24 cellular contexts compared by ENCODE assay signal in the genomic region with DNA sequence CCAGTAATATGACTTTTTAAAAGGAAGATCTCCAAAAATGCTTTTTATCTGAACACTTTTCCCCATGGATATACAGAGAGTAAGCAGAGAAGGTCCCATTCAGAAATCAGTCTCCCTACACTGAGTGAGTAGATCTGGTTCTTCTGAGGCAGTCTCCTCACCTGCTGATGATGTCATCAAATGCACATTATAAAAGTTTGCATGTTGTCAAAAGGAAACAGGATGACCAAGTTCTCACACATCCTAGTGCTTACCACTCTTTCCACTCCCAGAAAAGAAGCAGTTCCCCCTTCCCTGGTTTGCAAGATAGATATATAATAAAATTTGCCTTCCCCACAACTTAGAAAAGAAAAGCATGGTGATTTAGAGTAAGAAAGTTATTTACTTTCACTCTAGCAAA.
DNase-seq lines count a peak whose midpoint lies in the region; ATAC-seq, FAIRE-seq and TF ChIP-seq lines count a peak whose summit lies in the region.
"Had no signal": no experiment of that assay in that cellular context is flagged by ENCODE, and none has a peak within 500 bp of the region (broad histone marks: within the 10 kb centered on the region; RNA-seq: fewer than 3 reads in every experiment).

No MANE protein-coding gene starts in this region.

- RAD21 ChIA-PET in GM12878 (lab: Charles Lee; ENCODE audit: unreplicated experiment) = interaction anchor here (1.1 to 1.2 kb wide), 2 partner anchors 8 to 33 kb away, joined by 3 to 4 read pairs; no protein-coding TSS in a partner anchor

- intact Hi-C loops in GM12878 (cut with micrococcal nuclease; ENCODE audit: unreplicated experiment) = no loop called here

- H2AK5ac ChIP-seq in H9 (ENCODE audit: insufficient read length, low read length) = no peak overlapping the region

- H3K4me2 ChIP-seq in GM12878 (ENCODE audit: control insufficient read depth, insufficient read depth) (no peak overlapping the region), H9 (ENCODE audit: insufficient read depth, insufficient read length, low read length) (no peak overlapping the region)
- H3K4me2 ChIP-seq: BLaER1 had no signal

- H4K5ac ChIP-seq in H9 (ENCODE audit: insufficient read length, low read depth, low read length) = no peak overlapping the region

- no peak overlapping the region for H2AFZ ChIP-seq in GM12878 (ENCODE audit: control insufficient read depth, low read depth, low read length)
- no peak overlapping the region for H2AFZ ChIP-seq in H9 (ENCODE audit: low read length)

- H3K79me2 ChIP-seq in GM12878 (ENCODE audit: control insufficient read depth, insufficient read depth, low read length) (no peaks in the 10 kb centered on the region), H9 (ENCODE audit: insufficient read depth, low read length) (no peaks in the 10 kb centered on the region)

- H3K4me1 ChIP-seq in GM12878 (ENCODE audit: control insufficient read depth, insufficient read depth, low read length) (no peaks in the 10 kb centered on the region; the same call in 1 of the 2 replicates), H9 (ENCODE audit: insufficient read depth, low read length) (no peaks in the 10 kb centered on the region)
- H3K4me1 ChIP-seq: SJSA1 had no signal

- no peak overlapping the region for H3K27ac ChIP-seq in GM12878 (ENCODE audit: control insufficient read depth, insufficient read depth)
- H3K27ac ChIP-seq in H9 (ENCODE audit: insufficient read length, low read depth, low read length) = no peak overlapping the region
- H3K27ac ChIP-seq: BLaER1, SJSA1 had no signal

- H2BK15ac ChIP-seq in H9 (ENCODE audit: low read depth, low read length) = no peak overlapping the region

- H3K27me3 ChIP-seq in GM12878 (replicated peaks in 1 of 2; ENCODE audit: control insufficient read depth in 2 of 2, insufficient read depth in 2 of 2, low read length in 1 of 2) = no peaks in the 10 kb centered on the region
- no peaks in the 10 kb centered on the region for H3K27me3 ChIP-seq in H9 (ENCODE audit: insufficient read depth, low read length)
- H3K27me3 ChIP-seq: BLaER1 had no signal

- no peaks in the 10 kb centered on the region for H3K36me3 Mint-ChIP-seq in activated T-cell treated with anti-CD3 and anti-CD28 coated beads, Interleukin-2, amount 50 U/mL, for 72 hours (ENCODE audit: insufficient read depth in 2 of 2)
- no peaks in the 10 kb centered on the region for H3K36me3 Mint-ChIP-seq in H9 (ENCODE audit: insufficient read depth in 1 of 3, low read depth in 3 of 3)
- H3K36me3 Mint-ChIP-seq: CD4-positive, CD25-positive, alpha-beta regulatory T cell; IgD-negative memory B cell had no signal

- H4K91ac ChIP-seq in H9 (ENCODE audit: insufficient read length, low read depth, low read length) = no peak overlapping the region

- peak; percentile 29 to 49 for ATAC-seq in activated T-cell treated with anti-CD3 and anti-CD28 coated beads, Interleukin-2, amount 50 U/mL, for 72 hours (replicated peaks in 1 of 2)
- ATAC-seq in GM19463 (IDR thresholded peaks at IDR 0.05; ENCODE audit: unreplicated experiment) (peak; percentile 29), HG03097 (IDR thresholded peaks at IDR 0.05; ENCODE audit: low FRiP score, unreplicated experiment) (peak; percentile 36), GM12878 (peak; percentile 16; the same call in 1 of the 3 replicates)

- no peak overlapping the region for H3K9ac ChIP-seq in GM12878 (ENCODE audit: control insufficient read depth, insufficient read depth, low read length)
- H3K9ac ChIP-seq in H9 (ENCODE audit: extremely low read depth, insufficient read length, low read length) = no peak overlapping the region
- H3K9ac ChIP-seq: BLaER1 had no signal

- H3K4ac ChIP-seq in H9 (ENCODE audit: low read depth, low read length) = no peak overlapping the region

- TF ChIP-seq EP300 in GM12878 (IDR thresholded peaks at IDR 0.05; ENCODE audit: borderline replicate concordance in 1 of 2, control insufficient read depth in 1 of 2, low read depth in 2 of 2, low read length in 2 of 2) = no peak

- no peak overlapping the region for H3K18ac ChIP-seq in H9 (ENCODE audit: insufficient read length, low read depth, low read length)

- no peaks in the 10 kb centered on the region for H3K36me3 ChIP-seq in GM12878 (ENCODE audit: control insufficient read depth in 2 of 2, insufficient read depth in 2 of 2, low read length in 1 of 2)
- H3K36me3 ChIP-seq: BLaER1, SJSA1 had no signal

- no peak overlapping the region for H3K27ac Mint-ChIP-seq in activated T-cell treated with anti-CD3 and anti-CD28 coated beads, Interleukin-2, amount 50 U/mL, for 72 hours
- no peak overlapping the region for H3K27ac Mint-ChIP-seq in H9
- H3K27ac Mint-ChIP-seq: CD4-positive, CD25-positive, alpha-beta regulatory T cell; IgD-negative memory B cell had no signal

- no peak overlapping the region for H2BK20ac ChIP-seq in H9 (ENCODE audit: low read depth, low read length, poor library complexity, severe bottlenecking)

- H3K4me3 Mint-ChIP-seq in activated T-cell treated with anti-CD3 and anti-CD28 coated beads, Interleukin-2, amount 50 U/mL, for 72 hours = no peak overlapping the region
- no peak overlapping the region for H3K4me3 Mint-ChIP-seq in H9
- H3K4me3 Mint-ChIP-seq: CD4-positive, CD25-positive, alpha-beta regulatory T cell had no signal

- BruUV-seq in GM12878 (replicated peaks; lab: Mats Ljungman, UMichigan) = no TSS peak

- no peak overlapping the region for H3K14ac ChIP-seq in H9 (ENCODE audit: insufficient read depth, low read length)

- SMC1A ChIA-PET in GM12878 (lab: Charles Lee; ENCODE audit: uncharacterized antibody, unreplicated experiment) = interaction anchor here (0.8 to 2.6 kb wide), 6 partner anchors 11 to 86 kb away, joined by 3 to 7 read pairs (median 6); no protein-coding TSS in a partner anchor

- DNase-seq in activated T-cell treated with anti-CD3 and anti-CD28 coated beads, Interleukin-2, amount 50 U/mL, for 72 hours = no peak
- no peak for DNase-seq in activated T-cell treated with anti-CD3 and anti-CD28 coated beads, Interleukin-2, amount 50 U/mL, for 1 hour
- DNase-seq in GM12878 (ENCODE audit: low read depth, low spot score) = no peak
- DNase-seq in H9 = no peak
- DNase-seq in activated CD8-positive, alpha-beta memory T cell treated with anti-CD3 and anti-CD28 coated beads, Interleukin-2, amount 50 U/mL, for 48 hours = no peak
- DNase-seq in NCI-H748 treated with DMSO at 0.1 percent for 48 hours (lab: John Stamatoyannopoulos, UW) = no peak
- DNase-seq: CD4-positive, CD25-positive, alpha-beta regulatory T cell; NCI-H1048; NCI-H1417; NCI-H1694; NCI-H2029 treated with DMSO at 0.1 percent for 48 hours; NCI-H446 treated with DMSO at 0.1 percent for 48 hours; NCI-H526; Right ventricle myocardium superior; RPMI8226 had no signal

- H2BK120ac ChIP-seq in H9 (ENCODE audit: low read depth, low read length, poor library complexity, severe bottlenecking) = no peak overlapping the region

- no peaks in the 10 kb centered on the region for H3K27me3 Mint-ChIP-seq in activated T-cell treated with anti-CD3 and anti-CD28 coated beads, Interleukin-2, amount 50 U/mL, for 72 hours (ENCODE audit: low read depth)
- no peaks in the 10 kb centered on the region for H3K27me3 Mint-ChIP-seq in H9 (ENCODE audit: low read depth)
- H3K27me3 Mint-ChIP-seq: IgD-negative memory B cell had no signal

- no peak overlapping the region for H4K8ac ChIP-seq in H9 (replicated peaks; ENCODE audit: insufficient read length, low read depth, low read length)

- H3K79me1 ChIP-seq in H9 (ENCODE audit: insufficient read depth, low read depth, low read length, poor library complexity, severe bottlenecking) = no peaks in the 10 kb centered on the region

- H3K56ac ChIP-seq in H9 (ENCODE audit: insufficient read length, low read depth, low read length) = no peak overlapping the region

- FAIRE-seq in GM12878 (lab: Jason Lieb, UNC) = no peak
- FAIRE-seq: D721Med, G401.6, GM12891, H54 had no signal

- POLR2A ChIA-PET in GM12878 (lab: Charles Lee) = no interaction called here

- no peak for TF ChIP-seq POLR2A in GM12878 (IDR thresholded peaks at IDR 0.05; ENCODE audit: low read depth, low read length)

- no peak overlapping the region for H2BK12ac ChIP-seq in H9 (ENCODE audit: insufficient read length, low read depth, low read length)

- no peak overlapping the region for H3K4me3 ChIP-seq in GM12878
- H3K4me3 ChIP-seq: BLaER1, SJSA1 had no signal

- TF ChIP-seq RAD21 in GM12878 (IDR thresholded peaks at IDR 0.05; ENCODE audit: insufficient read depth, low read depth, low read length) = no peak

- in situ Hi-C loops in GM12878 (cut with MboI) = no loop called here

- no peaks in the 10 kb centered on the region for H3K9me3 Mint-ChIP-seq in activated T-cell treated with anti-CD3 and anti-CD28 coated beads, Interleukin-2, amount 50 U/mL, for 72 hours
- H3K9me3 Mint-ChIP-seq in H9 = no peaks in the 10 kb centered on the region
- H3K9me3 Mint-ChIP-seq: CD4-positive, CD25-positive, alpha-beta regulatory T cell had no signal

- H3K23me2 ChIP-seq in H9 (ENCODE audit: insufficient read length, low read depth, low read length, poor library complexity, severe bottlenecking) = no peaks in the 10 kb centered on the region

- H3K23ac ChIP-seq in H9 (ENCODE audit: insufficient read length, low read depth, low read length) = no peak overlapping the region

- no peaks in the 10 kb centered on the region for H4K20me1 ChIP-seq in GM12878 (ENCODE audit: control insufficient read depth, insufficient read depth)
- no peaks in the 10 kb centered on the region for H4K20me1 ChIP-seq in H9 (ENCODE audit: control insufficient read depth, insufficient read depth, insufficient read length)
- H4K20me1 ChIP-seq: BLaER1 had no signal

- H3K4me1 Mint-ChIP-seq in activated T-cell treated with anti-CD3 and anti-CD28 coated beads, Interleukin-2, amount 50 U/mL, for 72 hours (ENCODE audit: low read depth) = peaks cover 61% of the 10 kb centered on the region
- H3K4me1 Mint-ChIP-seq in H9 = no peaks in the 10 kb centered on the region

- TF ChIP-seq CTCF in GM12878 (IDR thresholded peaks at IDR 0.05 in 2 of 3, conservative IDR thresholded peaks at IDR 0.05 in 1 of 3; ENCODE audit: control insufficient read depth in 2 of 3, extremely low read depth in 1 of 3, insufficient read depth in 1 of 3, low read depth in 3 of 3, low read length in 3 of 3) (no peak), H9 (conservative IDR thresholded peaks at IDR 0.05) (no peak)

- CTCF ChIA-PET in GM12878 (lab: Yijun Ruan, JAX) = no interaction called here

- no peaks in the 10 kb centered on the region for H3K9me3 ChIP-seq in GM12878 (replicated peaks; ENCODE audit: control insufficient read depth, insufficient read depth, low read length)
- no peaks in the 10 kb centered on the region for H3K9me3 ChIP-seq in H9 (ENCODE audit: control insufficient read depth, low read depth, low read length)
- H3K9me3 ChIP-seq: BLaER1, SJSA1 had no signal

- H2BK5ac ChIP-seq in H9 (ENCODE audit: insufficient read length, low read length) = no peak overlapping the region

- no peak overlapping the region for H3T11ph ChIP-seq in H9 (ENCODE audit: low read length)

TF ChIP-seq in GM12878, 131 proteins besides CTCF, POLR2A, EP300 and RAD21:
- TF ChIP-seq ATF7 (IDR thresholded peaks at IDR 0.05; ENCODE audit: low read depth) (peak; percentile 89), PAX8 (IDR thresholded peaks at IDR 0.05) (no peak)
